1 cellular context compared by ENCODE assay signal in genomic region chr12:45339035-45339434, GRCh38.
TF ChIP-seq lines count a peak whose summit lies in the region.

No MANE protein-coding gene starts in this region.

TF ChIP-seq in K562, 482 proteins besides CTCF, POLR2A, EP300 and RAD21 (continued from another document):
- TF ChIP-seq, protein P1, sequence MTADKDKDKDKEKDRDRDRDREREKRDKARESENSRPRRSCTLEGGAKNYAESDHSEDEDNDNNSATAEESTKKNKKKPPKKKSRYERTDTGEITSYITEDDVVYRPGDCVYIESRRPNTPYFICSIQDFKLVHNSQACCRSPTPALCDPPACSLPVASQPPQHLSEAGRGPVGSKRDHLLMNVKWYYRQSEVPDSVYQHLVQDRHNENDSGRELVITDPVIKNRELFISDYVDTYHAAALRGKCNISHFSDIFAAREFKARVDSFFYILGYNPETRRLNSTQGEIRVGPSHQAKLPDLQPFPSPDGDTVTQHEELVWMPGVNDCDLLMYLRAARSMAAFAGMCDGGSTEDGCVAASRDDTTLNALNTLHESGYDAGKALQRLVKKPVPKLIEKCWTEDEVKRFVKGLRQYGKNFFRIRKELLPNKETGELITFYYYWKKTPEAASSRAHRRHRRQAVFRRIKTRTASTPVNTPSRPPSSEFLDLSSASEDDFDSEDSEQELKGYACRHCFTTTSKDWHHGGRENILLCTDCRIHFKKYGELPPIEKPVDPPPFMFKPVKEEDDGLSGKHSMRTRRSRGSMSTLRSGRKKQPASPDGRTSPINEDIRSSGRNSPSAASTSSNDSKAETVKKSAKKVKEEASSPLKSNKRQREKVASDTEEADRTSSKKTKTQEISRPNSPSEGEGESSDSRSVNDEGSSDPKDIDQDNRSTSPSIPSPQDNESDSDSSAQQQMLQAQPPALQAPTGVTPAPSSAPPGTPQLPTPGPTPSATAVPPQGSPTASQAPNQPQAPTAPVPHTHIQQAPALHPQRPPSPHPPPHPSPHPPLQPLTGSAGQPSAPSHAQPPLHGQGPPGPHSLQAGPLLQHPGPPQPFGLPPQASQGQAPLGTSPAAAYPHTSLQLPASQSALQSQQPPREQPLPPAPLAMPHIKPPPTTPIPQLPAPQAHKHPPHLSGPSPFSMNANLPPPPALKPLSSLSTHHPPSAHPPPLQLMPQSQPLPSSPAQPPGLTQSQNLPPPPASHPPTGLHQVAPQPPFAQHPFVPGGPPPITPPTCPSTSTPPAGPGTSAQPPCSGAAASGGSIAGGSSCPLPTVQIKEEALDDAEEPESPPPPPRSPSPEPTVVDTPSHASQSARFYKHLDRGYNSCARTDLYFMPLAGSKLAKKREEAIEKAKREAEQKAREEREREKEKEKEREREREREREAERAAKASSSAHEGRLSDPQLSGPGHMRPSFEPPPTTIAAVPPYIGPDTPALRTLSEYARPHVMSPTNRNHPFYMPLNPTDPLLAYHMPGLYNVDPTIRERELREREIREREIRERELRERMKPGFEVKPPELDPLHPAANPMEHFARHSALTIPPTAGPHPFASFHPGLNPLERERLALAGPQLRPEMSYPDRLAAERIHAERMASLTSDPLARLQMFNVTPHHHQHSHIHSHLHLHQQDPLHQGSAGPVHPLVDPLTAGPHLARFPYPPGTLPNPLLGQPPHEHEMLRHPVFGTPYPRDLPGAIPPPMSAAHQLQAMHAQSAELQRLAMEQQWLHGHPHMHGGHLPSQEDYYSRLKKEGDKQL (CRISPR knock-in tag; IDR thresholded peaks at IDR 0.05; ENCODE audit: borderline replicate concordance) = no peak
- TF ChIP-seq MAZ (CRISPR knock-in tag; conservative IDR thresholded peaks at IDR 0.05 in 1 of 2, IDR thresholded peaks at IDR 0.05 in 1 of 2) (no peak), MED1 (CRISPR knock-in tag; IDR thresholded peaks at IDR 0.05; ENCODE audit: borderline replicate concordance) (no peak)
